Comparison of ENCODE assay signal across 19 cellular contexts in genomic region chr10:94687625-94688248, GRCh38. TPM values are rescaled to one million over a fixed set of nuclear protein-coding genes. Genes with fewer than 3 reads are reported as not detected.
A peak's percentile ranks its signal among the peaks of the same experiment; 100 is the strongest.
DNase-seq lines count a peak whose midpoint lies in the region; ATAC-seq, FAIRE-seq and TF ChIP-seq lines count a peak whose summit lies in the region.
"Had no signal": no experiment of that assay in that cellular context is flagged by ENCODE, and none has a peak within 500 bp of the region (broad histone marks: within the 10 kb centered on the region; RNA-seq: fewer than 3 reads in every experiment).

No MANE protein-coding gene starts in this region.

- H3K9me3 Mint-ChIP-seq in neural progenitor cell, result peaks cover 5% of the 10 kb centered on the region

- H3K79me2 ChIP-seq in HepG2 (ENCODE audit: insufficient read depth, low read length) (no peaks in the 10 kb centered on the region), neural progenitor cell (ENCODE audit: low read depth) (no peaks in the 10 kb centered on the region)

- ATAC-seq in Right ventricle myocardium superior (ENCODE audit: poor library complexity) (no peak), HepG2 (peak; percentile 55), GM21381 (IDR thresholded peaks at IDR 0.05; ENCODE audit: unreplicated experiment) (no peak)

- TF ChIP-seq EP300 in HepG2 (IDR thresholded peaks at IDR 0.05; ENCODE audit: low read depth in 2 of 2, low read length in 2 of 2), result no peak
- TF ChIP-seq EP300 in HepG2 (CRISPR knock-in tag; IDR thresholded peaks at IDR 0.05; ENCODE audit: borderline replicate concordance), result no peak

- H3K27me3 ChIP-seq in HepG2 (ENCODE audit: control insufficient read depth in 1 of 2, insufficient read depth in 2 of 2, low read length in 2 of 2) (no peaks in the 10 kb centered on the region), neural progenitor cell (no peaks in the 10 kb centered on the region)
- H3K27me3 ChIP-seq: BE2C had no signal

- intact Hi-C loops in Right ventricle myocardium superior (cut with DNase I) (no loop called here), cardiac septum (cut with DNase I) (no loop called here), HepG2 (cut with micrococcal nuclease; ENCODE audit: unreplicated experiment) (no loop called here)

- H3K27ac Mint-ChIP-seq in neural progenitor cell, result no peak overlapping the region
- H3K27ac Mint-ChIP-seq: CD4-positive, alpha-beta memory T cell; HFFc6 had no signal

- TF ChIP-seq RAD21 in HepG2 (CRISPR knock-in tag; IDR thresholded peaks at IDR 0.05), result no peak

- CTCF ChIA-PET in HepG2 (lab: Yijun Ruan, JAX; ENCODE audit: low intra/inter-chr PET ratio, low total read pairs), result no interaction called here

- TF ChIP-seq POLR2A in HepG2 (IDR thresholded peaks at IDR 0.05; ENCODE audit: insufficient read depth in 1 of 2, low read depth in 2 of 2, low read length in 2 of 2), result no peak

- peaks cover 6% of the 10 kb centered on the region for H3K4me1 Mint-ChIP-seq in neural progenitor cell
- H3K4me1 Mint-ChIP-seq: CD4-positive, alpha-beta memory T cell had no signal

- H3K36me3 ChIP-seq in HepG2 (replicated peaks in 1 of 2; ENCODE audit: control insufficient read depth in 1 of 2, insufficient read depth in 2 of 2, low read length in 2 of 2), result no peaks in the 10 kb centered on the region
- no peaks in the 10 kb centered on the region for H3K36me3 ChIP-seq in neural progenitor cell
- H3K36me3 ChIP-seq: BE2C had no signal

- in situ Hi-C loops in HepG2 (cut with HindIII; ENCODE audit: extremely low pct_ligation_motif_present, low pct_unique_long_range_greater_than_20kb), result no loop called here

- no peak for TF ChIP-seq CTCF in HepG2 (CRISPR knock-in tag; IDR thresholded peaks at IDR 0.05)
- TF ChIP-seq CTCF in neural progenitor cell (IDR thresholded peaks at IDR 0.05), result no peak

- POLR2A ChIA-PET in HepG2 (lab: Yijun Ruan, JAX), result no interaction called here

- peaks cover 10% of the 10 kb centered on the region for H3K4me1 ChIP-seq in HepG2 (ENCODE audit: insufficient read depth, low read length)
- H3K4me1 ChIP-seq in neural progenitor cell, result peaks cover 10% of the 10 kb centered on the region
- H3K4me1 ChIP-seq: BE2C had no signal

- no peaks in the 10 kb centered on the region for H3F3A ChIP-seq in neural progenitor cell (ENCODE audit: low read depth)

- H3K9ac ChIP-seq in HepG2 (ENCODE audit: insufficient read depth, low read depth, low read length) (no peak overlapping the region), neural progenitor cell (no peak overlapping the region)

- no peaks in the 10 kb centered on the region for H4K20me1 ChIP-seq in HepG2 (ENCODE audit: insufficient read depth, low read length)
- H4K20me1 ChIP-seq in neural progenitor cell (ENCODE audit: low read depth), result no peaks in the 10 kb centered on the region

- no TSS peak for BruUV-seq in HepG2 (replicated peaks; lab: Mats Ljungman, UMichigan)

- peak; percentile 17 for DNase-seq in Right ventricle myocardium superior
- DNase-seq in cardiac septum (ENCODE audit: low spot score), result no peak
- no peak for DNase-seq in HepG2 (ENCODE audit: low spot score)
- no peak for DNase-seq in neural progenitor cell (ENCODE audit: low spot score)
- no peak for DNase-seq in Ammon's horn (ENCODE audit: low spot score)
- no peak for DNase-seq in AG08395 (ENCODE audit: low spot score)
- DNase-seq: ACHN; BE2C; CD4-positive, alpha-beta memory T cell; DND-41; GDM1; HCEC 1CT; HFFc6 had no signal

- no peak overlapping the region for H3K4me3 Mint-ChIP-seq in neural progenitor cell
- H3K4me3 Mint-ChIP-seq: CD4-positive, alpha-beta memory T cell; HFFc6 had no signal

- H3K27me3 Mint-ChIP-seq in neural progenitor cell (ENCODE audit: insufficient read depth, low read depth), result peaks cover 5% of the 10 kb centered on the region

- H3K27ac ChIP-seq in HepG2 (ENCODE audit: extremely low read length, insufficient read depth, low read length), result no peak overlapping the region
- no peak overlapping the region for H3K27ac ChIP-seq in neural progenitor cell
- H3K27ac ChIP-seq: C4-2B had no signal

- H3K9me3 ChIP-seq in HepG2 (ENCODE audit: low read length) (peaks cover 5% of the 10 kb centered on the region; the same call in 1 of the 2 replicates), neural progenitor cell (ENCODE audit: low read depth) (no peaks in the 10 kb centered on the region)
- H3K9me3 ChIP-seq: BE2C had no signal

- no peak overlapping the region for H3K4me2 ChIP-seq in HepG2 (ENCODE audit: low read depth, low read length)
- H3K4me2 ChIP-seq in neural progenitor cell, result no peak overlapping the region

- H3K4me3 ChIP-seq in HepG2 (replicated peaks in 1 of 3; ENCODE audit: insufficient read depth in 1 of 3, low read depth in 2 of 3, low read length in 3 of 3) (no peak overlapping the region), neural progenitor cell (no peak overlapping the region)

- WGBS in HepG2 (ENCODE audit: low lambda C conversion rate), result 50% methylated on average over 11 of the region's 11 CpGs

- peak overlapping the region; percentile 48 for H2AFZ ChIP-seq in HepG2 (ENCODE audit: low read length)
- peak overlapping the region; percentile 12 for H2AFZ ChIP-seq in neural progenitor cell (replicated peaks)

- no peaks in the 10 kb centered on the region for H3K36me3 Mint-ChIP-seq in neural progenitor cell
- H3K36me3 Mint-ChIP-seq: CD4-positive, alpha-beta memory T cell had no signal

- FAIRE-seq in HepG2 (lab: Jason Lieb, UNC), result no peak
- FAIRE-seq: GM12892, GM19239, HTR-8/SVneo had no signal

TF ChIP-seq in HepG2, 621 proteins besides CTCF, POLR2A, EP300 and RAD21 (continues in another document):
- TF ChIP-seq NCOA1 (CRISPR knock-in tag; IDR thresholded peaks at IDR 0.05) (no peak), ZNF503 (CRISPR knock-in tag; IDR thresholded peaks at IDR 0.05) (no peak), SCMH1 (CRISPR knock-in tag; IDR thresholded peaks at IDR 0.05; ENCODE audit: borderline replicate concordance) (no peak), CBX2 (IDR thresholded peaks at IDR 0.05; ENCODE audit: low read depth, low read length) (no peak), CBX2 (CRISPR knock-in tag; IDR thresholded peaks at IDR 0.05; ENCODE audit: low read depth) (no peak), FOXA3 (CRISPR knock-in tag; IDR thresholded peaks at IDR 0.05) (peak; percentile 36; the same call in 1 of the 2 replicates), ZNF792 (CRISPR knock-in tag; IDR thresholded peaks at IDR 0.05) (no peak), ZBTB34 (CRISPR knock-in tag; IDR thresholded peaks at IDR 0.05) (no peak)

RNA-seq across cellular contexts. Expression of gene CYP2C18, which starts 4.2 kb away (rescaled TPM):
- total RNA-seq in Right ventricle myocardium superior (not detected), cardiac septum (not detected), HepG2 (2016; rRNA removed; fragmentation: Illumina TruSeq; extraction: Trizol) (0.07 TPM in 1 of 2 replicates, not detected in the other), neural progenitor cell (ENCODE audit: low replicate concordance) (0.15 TPM in 1 of 2 replicates, not detected in the other)
- not detected in 2 replicates for total RNA-seq in HepG2 (2016; cell fraction: cytosol; rRNA removed; fragmentation: Illumina TruSeq; extraction: Trizol; ENCODE audit: low read depth)
- not detected in 2 replicates for total RNA-seq in HepG2 (2016; cell fraction: insoluble cytoplasmic fraction; rRNA removed; fragmentation: Illumina TruSeq; extraction: Trizol)
- total RNA-seq in HepG2 (2016; cell fraction: membrane; rRNA removed; fragmentation: Illumina TruSeq; extraction: Trizol), result not detected in 2 replicates
- not detected in 2 replicates for total RNA-seq in HepG2 (2016; cell fraction: nucleus; rRNA removed; fragmentation: Illumina TruSeq; extraction: Trizol)
- polyA plus RNA-seq in HepG2 (2011; rRNA removed), result not detected in 2 replicates
- 0.05 TPM in 1 of 2 replicates, not detected in the other for polyA plus RNA-seq in HepG2 (2011; cell fraction: cytosol; rRNA removed)
- 0.07 TPM in 1 of 2 replicates, not detected in the other for polyA plus RNA-seq in HepG2 (2011; cell fraction: nucleus; rRNA removed)
- polyA plus RNA-seq in HepG2 (2012), result 0.11 and 0.31 TPM in 2 replicates
- 0.07 TPM in 1 of 2 replicates, not detected in the other for polyA plus RNA-seq in HepG2 (2016; cell fraction: cytosol; fragmentation: Illumina TruSeq; extraction: Trizol; ENCODE audit: low read depth)
- not detected in 2 replicates for polyA plus RNA-seq in HepG2 (2016; cell fraction: insoluble cytoplasmic fraction; fragmentation: Illumina TruSeq; extraction: Trizol; ENCODE audit: low read depth)
- polyA plus RNA-seq in HepG2 (2016; cell fraction: membrane; fragmentation: Illumina TruSeq; extraction: Trizol; ENCODE audit: low read depth), result not detected in 2 replicates
- not detected in 2 replicates for polyA plus RNA-seq in HepG2 (2016; cell fraction: nucleus; fragmentation: Illumina TruSeq; extraction: Trizol; ENCODE audit: insufficient read depth, low read depth)
- polyA minus RNA-seq in HepG2 (2011; rRNA and poly(A)+ RNA removed; ENCODE audit: low replicate concordance), result not detected in 2 replicates
- not detected in 2 replicates for polyA minus RNA-seq in HepG2 (2011; cell fraction: cytosol; rRNA and poly(A)+ RNA removed)
- 0.25 TPM in 1 of 2 replicates, not detected in the other for polyA minus RNA-seq in HepG2 (2011; cell fraction: nucleus; rRNA and poly(A)+ RNA removed)
- total RNA-seq: A172; CD4-positive, alpha-beta memory T cell; HFFc6 had no signal
- polyA plus RNA-seq: CD4-positive, alpha-beta memory T cell had no signal
